ENCODE assay signal across 25 cellular contexts in genomic region chr1:73635021-73635420, GRCh38.
DNase-seq lines count a peak whose midpoint lies in the region; ATAC-seq and TF ChIP-seq lines count a peak whose summit lies in the region.
"Had no signal": no experiment of that assay in that cellular context is flagged by ENCODE, and none has a peak within 500 bp of the region (broad histone marks: within the 10 kb centered on the region; RNA-seq: fewer than 3 reads in every experiment).

No MANE protein-coding gene starts in this region.

- DNase-seq in A673 (ENCODE audit: low spot score) (peak; percentile 3), H9 (no peak), Panc1 (ENCODE audit: low read depth, low spot score) (no peak), fibroblast of peridontal ligament (ENCODE audit: extremely low read depth) (peak; percentile 1), body of pancreas (no peak), foreskin melanocyte (no peak), caudate nucleus (lab: John Stamatoyannopoulos, UW) (no peak)
- DNase-seq: CD4-positive, alpha-beta memory T cell; cerebellar nuclear complex; DMS 273 treated with DMSO at 0.1 percent for 48 hours; erythroblast; GF-D8; kidney; naive B cell; NCI-H1417 treated with DMSO at 0.1 percent for 48 hours; NCI-H2171 treated with DMSO at 0.1 percent for 48 hours; NCI-H524 treated with DMSO at 0.1 percent for 48 hours; occipital lobe; Right ventricle myocardium superior; stimulated activated CD4-positive, alpha-beta T cell treated with anti-CD3 and anti-CD28 coated beads, Interleukin-4, amount 100 ng/mL, for 24 hours; stimulated activated naive CD8-positive, alpha-beta T cell treated with anti-CD3 and anti-CD28 coated beads, Interleukin-15, amount 100 ng/mL, for 72 hours; tibial artery had no signal

- no peak overlapping the region for H3K23ac ChIP-seq in H9 (ENCODE audit: insufficient read length, low read depth, low read length)

- no peak overlapping the region for H2BK5ac ChIP-seq in H9 (ENCODE audit: insufficient read length, low read length)

- in situ Hi-C loops in Panc1 (cut with HindIII; ENCODE audit: low pct_unique_long_range_greater_than_20kb, low sequenced_read_pairs) = no loop called here

- ATAC-seq in Panc1 (no peak), GM18909 (IDR thresholded peaks at IDR 0.05; ENCODE audit: poor library complexity, unreplicated experiment) (no peak), body of pancreas (no peak)
- ATAC-seq: stimulated activated naive CD8-positive, alpha-beta T cell treated with anti-CD3 and anti-CD28 coated beads, Interleukin-15, amount 100 ng/mL, for 72 hours had no signal

- no peaks in the 10 kb centered on the region for H3K27me3 Mint-ChIP-seq in H9 (ENCODE audit: low read depth)
- H3K27me3 Mint-ChIP-seq: activated naive CD4-positive, alpha-beta T cell treated with anti-CD3 and anti-CD28 coated beads, Interleukin-2, amount 50 U/mL, for 24 hours; CD4-positive, alpha-beta memory T cell; naive B cell; stimulated activated naive CD8-positive, alpha-beta T cell treated with anti-CD3 and anti-CD28 coated beads, Interleukin-15, amount 100 ng/mL, for 72 hours had no signal

- POLR2A ChIA-PET in A673 (lab: Charles Lee; ENCODE audit: low non-redundant PET) (no interaction called here), Panc1 (lab: Charles Lee) (no interaction called here)

- no CpG with 5 or more reads among the region's 3 CpGs for WGBS in H9 (ENCODE audit: extremely low coverage, insufficient read length, low lambda C conversion rate)
- WGBS in body of pancreas, 2 donors = 47 to 58% methylated on average over 3 of the region's 3 CpGs

- H3K27me3 ChIP-seq in A673 (replicated peaks; ENCODE audit: insufficient read depth, low read depth, low read length, poor library complexity) (no peaks in the 10 kb centered on the region), H9 (ENCODE audit: insufficient read depth, low read length) (no peaks in the 10 kb centered on the region), Panc1 (ENCODE audit: control insufficient read depth, insufficient read depth, low read length) (no peaks in the 10 kb centered on the region), body of pancreas (no peaks in the 10 kb centered on the region)
- H3K27me3 ChIP-seq: ascending aorta, tibial artery had no signal

- no peak overlapping the region for H3K27ac ChIP-seq in A673 (ENCODE audit: low read depth, low read length, poor library complexity, severe bottlenecking)
- H3K27ac ChIP-seq in H9 (ENCODE audit: insufficient read length, low read depth, low read length) = no peak overlapping the region
- no peak overlapping the region for H3K27ac ChIP-seq in Panc1 (ENCODE audit: low read length)
- no peak overlapping the region for H3K27ac ChIP-seq in body of pancreas
- no peak overlapping the region for H3K27ac ChIP-seq in caudate nucleus (ENCODE audit: low read depth, low read length)
- H3K27ac ChIP-seq: ascending aorta, tibial artery had no signal

- no peaks in the 10 kb centered on the region for H3K4me1 ChIP-seq in A673 (ENCODE audit: insufficient read depth, low read length, poor library complexity, severe bottlenecking)
- H3K4me1 ChIP-seq in H9 (ENCODE audit: insufficient read depth, low read length) = no peaks in the 10 kb centered on the region
- no peaks in the 10 kb centered on the region for H3K4me1 ChIP-seq in Panc1 (ENCODE audit: control insufficient read depth, insufficient read depth, low read length)
- no peaks in the 10 kb centered on the region for H3K4me1 ChIP-seq in body of pancreas
- H3K4me1 ChIP-seq: ascending aorta, tibial artery had no signal

- H4K20me1 ChIP-seq in H9 (ENCODE audit: control insufficient read depth, insufficient read depth, insufficient read length) = no peaks in the 10 kb centered on the region

- H2BK120ac ChIP-seq in H9 (ENCODE audit: low read depth, low read length, poor library complexity, severe bottlenecking) = no peak overlapping the region

- no peak overlapping the region for H3K4me2 ChIP-seq in H9 (ENCODE audit: insufficient read depth, insufficient read length, low read length)

- H2BK20ac ChIP-seq in H9 (ENCODE audit: low read depth, low read length, poor library complexity, severe bottlenecking) = no peak overlapping the region

- H2BK12ac ChIP-seq in H9 (ENCODE audit: insufficient read length, low read depth, low read length) = no peak overlapping the region

- H3K4me1 Mint-ChIP-seq in H9 = peaks cover 5 to 7% of the 10 kb centered on the region in 2 experiments
- H3K4me1 Mint-ChIP-seq: activated naive CD4-positive, alpha-beta T cell treated with anti-CD3 and anti-CD28 coated beads, Interleukin-2, amount 50 U/mL, for 24 hours; CD4-positive, alpha-beta memory T cell; stimulated activated naive CD8-positive, alpha-beta T cell treated with anti-CD3 and anti-CD28 coated beads, Interleukin-15, amount 100 ng/mL, for 72 hours had no signal

- H3K9me3 ChIP-seq in A673 (ENCODE audit: low read depth, low read length, poor library complexity, severe bottlenecking) (no peaks in the 10 kb centered on the region), H9 (ENCODE audit: control insufficient read depth, low read depth, low read length) (no peaks in the 10 kb centered on the region), Panc1 (ENCODE audit: control insufficient read depth, insufficient read depth, low read depth, low read length) (0 out of 2 replicates have a peak, but pooled peaks cover 2% of the 10 kb centered on the region), body of pancreas (no peaks in the 10 kb centered on the region)
- H3K9me3 ChIP-seq: ascending aorta, tibial artery had no signal

- H2AFZ ChIP-seq in H9 (ENCODE audit: low read length) = no peak overlapping the region

- H3K4ac ChIP-seq in H9 (ENCODE audit: low read depth, low read length) = no peak overlapping the region

- intact Hi-C loops in A673 (cut with micrococcal nuclease; ENCODE audit: unreplicated experiment) = no loop called here
- intact Hi-C loops in Panc1 (cut with micrococcal nuclease; ENCODE audit: unreplicated experiment) = no loop called here
- intact Hi-C loops in body of pancreas (cut with DNase I) = no loop called here

- H3K79me2 ChIP-seq in H9 (ENCODE audit: insufficient read depth, low read length) = no peaks in the 10 kb centered on the region

- no TSS peak for BruUV-seq in A673 (replicated peaks; lab: Mats Ljungman, UMichigan)
- no TSS peak for BruUV-seq in Panc1 (replicated peaks; lab: Mats Ljungman, UMichigan)

- H4K8ac ChIP-seq in H9 (replicated peaks; ENCODE audit: insufficient read length, low read depth, low read length) = no peak overlapping the region

- no peak overlapping the region for H2BK15ac ChIP-seq in H9 (ENCODE audit: low read depth, low read length)

- no peak overlapping the region for H3K27ac Mint-ChIP-seq in H9
- H3K27ac Mint-ChIP-seq: activated naive CD4-positive, alpha-beta T cell treated with anti-CD3 and anti-CD28 coated beads, Interleukin-2, amount 50 U/mL, for 24 hours; CD4-positive, alpha-beta memory T cell; stimulated activated naive CD8-positive, alpha-beta T cell treated with anti-CD3 and anti-CD28 coated beads, Interleukin-15, amount 100 ng/mL, for 72 hours had no signal

- no peak overlapping the region for H3K4me3 ChIP-seq in A673 (ENCODE audit: low read depth, low read length, poor library complexity, severe bottlenecking)
- H3K4me3 ChIP-seq in Panc1 (ENCODE audit: low read depth in 2 of 2, low read length in 2 of 2) = no peak overlapping the region
- H3K4me3 ChIP-seq in body of pancreas = no peak overlapping the region
- H3K4me3 ChIP-seq: ascending aorta, tibial artery had no signal

- H3K56ac ChIP-seq in H9 (ENCODE audit: insufficient read length, low read depth, low read length) = no peak overlapping the region

- no peak for TF ChIP-seq POLR2A in body of pancreas (IDR thresholded peaks at IDR 0.05)

- H3K79me1 ChIP-seq in H9 (ENCODE audit: insufficient read depth, low read depth, low read length, poor library complexity, severe bottlenecking) = no peaks in the 10 kb centered on the region

- no peak overlapping the region for H4K91ac ChIP-seq in H9 (ENCODE audit: insufficient read length, low read depth, low read length)

- no peak overlapping the region for H3K9ac ChIP-seq in H9 (ENCODE audit: extremely low read depth, insufficient read length, low read length)

- no peak overlapping the region for H3K4me3 Mint-ChIP-seq in H9
- H3K4me3 Mint-ChIP-seq: activated naive CD4-positive, alpha-beta T cell treated with anti-CD3 and anti-CD28 coated beads, Interleukin-2, amount 50 U/mL, for 24 hours; CD4-positive, alpha-beta memory T cell; naive B cell; stimulated activated naive CD8-positive, alpha-beta T cell treated with anti-CD3 and anti-CD28 coated beads, Interleukin-15, amount 100 ng/mL, for 72 hours had no signal

- H3K14ac ChIP-seq in H9 (ENCODE audit: insufficient read depth, low read length) = no peak overlapping the region

- no peaks in the 10 kb centered on the region for H3K36me3 Mint-ChIP-seq in H9 (ENCODE audit: insufficient read depth in 1 of 3, low read depth in 3 of 3)
- H3K36me3 Mint-ChIP-seq: activated naive CD4-positive, alpha-beta T cell treated with anti-CD3 and anti-CD28 coated beads, Interleukin-2, amount 50 U/mL, for 24 hours; CD4-positive, alpha-beta memory T cell had no signal

- CTCF ChIA-PET in A673 (lab: Charles Lee) = no interaction called here
- CTCF ChIA-PET in Panc1 (lab: Charles Lee) = no interaction called here

- no peak overlapping the region for H3T11ph ChIP-seq in H9 (ENCODE audit: low read length)

- no peaks in the 10 kb centered on the region for H3K23me2 ChIP-seq in H9 (ENCODE audit: insufficient read length, low read depth, low read length, poor library complexity, severe bottlenecking)

- H3K36me3 ChIP-seq in A673 (ENCODE audit: insufficient read depth, low read length, poor library complexity, severe bottlenecking) (no peaks in the 10 kb centered on the region), Panc1 (ENCODE audit: control insufficient read depth, insufficient read depth, low read length) (no peaks in the 10 kb centered on the region), body of pancreas (replicated peaks in 1 of 2; ENCODE audit: insufficient read depth in 1 of 2, low read depth in 2 of 2) (no peaks in the 10 kb centered on the region)
- H3K36me3 ChIP-seq: ascending aorta, tibial artery had no signal

- no peaks in the 10 kb centered on the region for H3K9me3 Mint-ChIP-seq in H9

- no peak overlapping the region for H3K18ac ChIP-seq in H9 (ENCODE audit: insufficient read length, low read depth, low read length)

- no peak overlapping the region for H4K5ac ChIP-seq in H9 (ENCODE audit: insufficient read length, low read depth, low read length)

- TF ChIP-seq CTCF in A673 (conservative IDR thresholded peaks at IDR 0.05; ENCODE audit: low read depth, low read length) (no peak), H9 (conservative IDR thresholded peaks at IDR 0.05) (peak; percentile 23; the same call in 1 of the 3 replicates), Panc1 (IDR thresholded peaks at IDR 0.05) (peak; percentile 5; the same call in 1 of the 2 replicates), body of pancreas (IDR thresholded peaks at IDR 0.05) (no peak)

- no peak overlapping the region for H2AK5ac ChIP-seq in H9 (ENCODE audit: insufficient read length, low read length)

Comparison
In these comparisons a context has a peak if more than half of its experiments do, and no peak if none do; other contexts are left out.
1. DNase-seq: peak in A673 (single experiment) and fibroblast of peridontal ligament (single experiment); none in H9 (single experiment), Panc1 (single experiment), body of pancreas (0 of 4), foreskin melanocyte (single experiment) and caudate nucleus (0 of 61).
2. CTCF ChIP-seq: peak in H9 (single experiment) and Panc1 (single experiment); none in A673 (single experiment) and body of pancreas (0 of 7).